7 cellular contexts compared by ENCODE assay signal in the genomic region with DNA sequence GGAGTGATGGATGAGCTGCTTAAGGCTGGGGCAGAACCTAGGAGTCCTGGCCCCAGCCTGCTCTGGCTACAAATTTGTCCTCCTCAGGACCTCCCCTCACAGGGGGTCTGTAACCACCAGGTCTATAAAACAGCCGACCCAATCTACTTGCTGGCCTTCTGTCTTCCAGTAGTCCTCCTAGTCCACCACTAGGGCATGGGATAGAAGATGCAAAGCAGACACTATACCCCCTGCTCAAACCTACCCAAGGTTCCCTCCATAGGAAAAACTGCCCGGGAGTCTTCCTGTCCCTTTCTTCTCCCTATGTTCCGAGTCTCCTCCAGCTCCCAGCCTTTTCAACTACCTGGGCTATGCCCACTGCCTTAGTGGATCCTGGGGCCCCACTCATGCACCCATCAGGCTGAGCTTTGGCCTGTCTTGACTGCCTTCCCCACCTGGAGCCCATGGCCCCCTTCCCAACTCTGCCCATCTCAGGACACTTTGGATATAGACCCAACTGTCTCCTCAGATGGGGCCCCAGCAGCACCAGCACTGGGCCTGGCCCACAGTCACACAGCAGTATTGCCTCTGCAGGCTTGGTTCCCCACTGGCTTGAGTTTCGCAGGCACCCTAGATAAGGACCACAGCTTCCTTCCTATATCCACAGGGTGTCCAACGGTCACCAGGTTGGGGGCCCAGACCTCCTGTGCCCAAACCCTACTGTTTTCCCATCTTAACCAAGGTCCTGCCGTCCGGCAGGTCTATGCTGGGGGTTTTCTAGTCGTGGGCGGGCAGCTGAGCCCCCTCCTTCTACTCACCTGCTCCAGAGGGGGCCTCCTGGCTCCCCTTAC. TPM values are rescaled to one million over a fixed set of nuclear protein-coding genes. Genes with fewer than 3 reads are reported as not detected.
DNase-seq lines count a peak whose midpoint lies in the region; ATAC-seq and TF ChIP-seq lines count a peak whose summit lies in the region.

No MANE protein-coding gene starts in this region.

- no peaks in the 10 kb centered on the region for H3K36me3 ChIP-seq in H7 (replicated peaks; ENCODE audit: control insufficient read depth, insufficient read depth, low read length)
- no peaks in the 10 kb centered on the region for H3K36me3 ChIP-seq in SU-DHL-6 (ENCODE audit: low read length)

- no peaks in the 10 kb centered on the region for H3K27me3 ChIP-seq in H7 (ENCODE audit: control insufficient read depth, insufficient read depth, low read length)
- H3K27me3 ChIP-seq in SU-DHL-6 (ENCODE audit: low read length): no peaks in the 10 kb centered on the region

- no peak for ATAC-seq in HG03354 (IDR thresholded peaks at IDR 0.05; ENCODE audit: poor library complexity, severe bottlenecking, unreplicated experiment)
- no peak for ATAC-seq in HG03460 (IDR thresholded peaks at IDR 0.05; ENCODE audit: unreplicated experiment)

- DNase-seq in H7 (peak; percentile 71), fibroblast of mammary gland (ENCODE audit: low read depth) (no peak)
- DNase-seq in effector CD4-positive, alpha-beta T cell: no peak

- H3K4me3 ChIP-seq in H7 (ENCODE audit: insufficient read depth, low read depth, low read length) (peak overlapping the region; percentile 98), SU-DHL-6 (ENCODE audit: insufficient read depth, low read length, poor library complexity, severe bottlenecking) (peak overlapping the region; percentile 81), fibroblast of mammary gland (ENCODE audit: control insufficient read depth, low read depth, low read length) (peak overlapping the region; percentile 86), skin epidermis (peak overlapping the region; percentile 44 to 69 (median 65))

- no peaks in the 10 kb centered on the region for H3K9me2 ChIP-seq in SU-DHL-6 (replicated peaks; ENCODE audit: insufficient read depth, low read length)

- H3F3A ChIP-seq in SU-DHL-6 (ENCODE audit: insufficient read depth): no peaks in the 10 kb centered on the region

- H3K4me2 ChIP-seq in SU-DHL-6 (ENCODE audit: low read depth, low read length, poor library complexity, severe bottlenecking): peak overlapping the region; percentile 79

- no peak for TF ChIP-seq CTCF in SU-DHL-6 (IDR thresholded peaks at IDR 0.05; ENCODE audit: insufficient read depth, low read length, poor library complexity, severe bottlenecking)
- peak; percentile 21 for TF ChIP-seq CTCF in fibroblast of mammary gland (conservative IDR thresholded peaks at IDR 0.05; ENCODE audit: control insufficient read depth, insufficient read depth, low read depth, low read length)

- no peaks in the 10 kb centered on the region for H4K20me1 ChIP-seq in SU-DHL-6 (ENCODE audit: low read depth, low read length)

- no peaks in the 10 kb centered on the region for H3K9me3 ChIP-seq in SU-DHL-6 (ENCODE audit: insufficient read depth, low read length)

- H3K79me2 ChIP-seq in SU-DHL-6 (ENCODE audit: insufficient read depth, low read length): no peaks in the 10 kb centered on the region

- H3K9ac ChIP-seq in SU-DHL-6 (ENCODE audit: low read length): peak overlapping the region; percentile 74

- H3K27ac ChIP-seq in SU-DHL-6 (ENCODE audit: low read depth, low read length) (no peak overlapping the region), skin epidermis (peak overlapping the region in 20 of 21 experiments; percentile 78 to 95 (median 88))

- H2AFZ ChIP-seq in SU-DHL-6 (ENCODE audit: low read depth, low read length, severe bottlenecking): no peak overlapping the region

RNA-seq across cellular contexts. Expression of gene HYAL3, which starts 1.1 kb away (rescaled TPM):
- 3.5 and 5.7 TPM in 2 replicates for total RNA-seq in H7 (2014; rRNA removed; shearing (Covaris generic))

RNA-seq across cellular contexts. Expression of gene NAA80, which starts 1.1 kb away (rescaled TPM):
- total RNA-seq in H7 (2014; rRNA removed; shearing (Covaris generic)): 23.7 and 28.3 TPM in 2 replicates

RNA-seq across cellular contexts. Expression of gene HYAL1, which starts 5.3 kb away (rescaled TPM):
- total RNA-seq in H7 (2014; rRNA removed; shearing (Covaris generic)): 5.4 and 8.2 TPM in 2 replicates

RNA-seq across cellular contexts. Expression of gene IFRD2, which starts 5.9 kb away (rescaled TPM):
- total RNA-seq in H7 (2014; rRNA removed; shearing (Covaris generic)): 118 and 146 TPM in 2 replicates

RNA-seq across cellular contexts. Expression of gene LSMEM2, which starts 19.2 kb away (rescaled TPM):
- total RNA-seq in H7 (2014; rRNA removed; shearing (Covaris generic)): 0.07 and 1.2 TPM in 2 replicates
